11 cellular contexts compared by ENCODE assay signal in the genomic region with DNA sequence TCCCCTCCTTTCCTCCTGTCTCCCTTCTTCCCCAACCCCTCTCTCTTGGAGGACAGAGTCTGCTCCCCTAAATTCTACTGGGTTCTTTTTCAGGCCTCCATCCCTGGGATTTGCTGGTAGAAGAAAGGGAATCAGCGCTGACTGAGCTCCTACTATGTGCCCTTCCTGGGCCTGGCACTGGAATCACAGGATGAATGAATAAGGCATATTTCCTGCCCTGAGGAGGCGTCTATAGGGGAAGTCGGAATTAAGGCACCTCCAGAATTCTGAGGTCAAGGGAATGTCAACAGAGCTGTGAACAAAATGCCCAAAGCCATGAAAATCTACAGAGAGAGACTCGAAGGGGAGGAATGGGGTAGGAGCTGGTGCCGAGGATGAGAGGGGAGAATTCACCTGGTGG. TPM values are rescaled to one million over a fixed set of nuclear protein-coding genes. Genes with fewer than 3 reads are reported as not detected.
DNase-seq lines count a peak whose midpoint lies in the region; ATAC-seq and TF ChIP-seq lines count a peak whose summit lies in the region.
"Had no signal": no experiment of that assay in that cellular context is flagged by ENCODE, and none has a peak within 500 bp of the region (broad histone marks: within the 10 kb centered on the region; RNA-seq: fewer than 3 reads in every experiment).

No MANE protein-coding gene starts in this region.

- H3K4me3 Mint-ChIP-seq in T-helper 17 cell (peak overlapping the region; percentile 75), glutamatergic neuron (ENCODE audit: unreplicated experiment) (peak overlapping the region; percentile 26), WTC11 (no peak overlapping the region)

- TF ChIP-seq CTCF in GM12864 (IDR thresholded peaks at IDR 0.05; ENCODE audit: low read depth, low read length, missing control alignments) (no peak), glutamatergic neuron (IDR thresholded peaks at IDR 0.05; ENCODE audit: partially characterized antibody, unreplicated experiment) (no peak), WTC11 (IDR thresholded peaks at IDR 0.05) (no peak)

- ATAC-seq in T-helper 17 cell (no peak), WTC11 (no peak), left lobe of liver (no peak), HG03045 (IDR thresholded peaks at IDR 0.05; ENCODE audit: unreplicated experiment) (no peak)

- H3K36me3 ChIP-seq in skeletal muscle tissue (ENCODE audit: control insufficient read depth in 3 of 3, insufficient read depth in 3 of 3, low read length in 3 of 3) = no peaks in the 10 kb centered on the region

- peaks cover 69 to 78% (median 76%) of the 10 kb centered on the region in 3 donors for H3K4me1 ChIP-seq in skeletal muscle tissue (ENCODE audit: control insufficient read depth in 3 of 3, insufficient read depth in 3 of 3, low read length in 3 of 3)

- no peaks in the 10 kb centered on the region for H3K9me3 ChIP-seq in T-helper 17 cell (ENCODE audit: control insufficient read depth, low read length, poor library complexity, severe bottlenecking)
- no peaks in the 10 kb centered on the region for H3K9me3 ChIP-seq in skeletal muscle tissue (ENCODE audit: control insufficient read depth in 3 of 3, low read length in 3 of 3)

- H3K4me3 ChIP-seq in GM12864 (ENCODE audit: low read depth, low read length) (peak overlapping the region; percentile 36), skeletal muscle tissue (ENCODE audit: low read length in 3 of 3) (peak overlapping the region in 2 of 3 donors; percentile 16 to 20)

- H3K4me1 Mint-ChIP-seq in T-helper 17 cell = peaks cover 57% of the 10 kb centered on the region
- peaks cover 72% of the 10 kb centered on the region for H3K4me1 Mint-ChIP-seq in glutamatergic neuron (ENCODE audit: low read depth, unreplicated experiment)
- peaks cover 55% of the 10 kb centered on the region for H3K4me1 Mint-ChIP-seq in WTC11

- CTCF ChIA-PET in WTC11 (lab: Charles Lee) = interaction anchor here (1.0 to 6.8 kb wide), 8 partner anchors 15 to 248 kb away, joined by 3 to 78 read pairs (median 4); no protein-coding TSS in a partner anchor

- no peak for DNase-seq in GM12864 (ENCODE audit: low read depth)
- DNase-seq in T-helper 17 cell = no peak
- no peak for DNase-seq in glutamatergic neuron
- no peak for DNase-seq in WTC11 (ENCODE audit: low spot score)
- no peak for DNase-seq in left lobe of liver (ENCODE audit: low spot score)
- DNase-seq in pons (ENCODE audit: low spot score) = no peak

- H3K27me3 ChIP-seq in skeletal muscle tissue (ENCODE audit: control insufficient read depth in 3 of 3, insufficient read depth in 3 of 3, low read length in 3 of 3) = no peaks in the 10 kb centered on the region

- peak overlapping the region; percentile 94 for H3K27ac ChIP-seq in skeletal muscle tissue (ENCODE audit: low read depth, low read length)

- peaks cover 6% of the 10 kb centered on the region for H3K9me3 Mint-ChIP-seq in glutamatergic neuron (ENCODE audit: unreplicated experiment)
- no peaks in the 10 kb centered on the region for H3K9me3 Mint-ChIP-seq in WTC11

- H3K9ac ChIP-seq in skeletal muscle tissue (ENCODE audit: low read depth in 1 of 3, low read length in 3 of 3) = peak overlapping the region; percentile 34 to 71 (median 65)

- POLR2A ChIA-PET in WTC11 (lab: Charles Lee) = no interaction called here

- H3K36me3 Mint-ChIP-seq in T-helper 17 cell (ENCODE audit: low read depth) (no peaks in the 10 kb centered on the region), glutamatergic neuron (ENCODE audit: unreplicated experiment) (no peaks in the 10 kb centered on the region), WTC11 (no peaks in the 10 kb centered on the region)

- H3K27ac Mint-ChIP-seq in T-helper 17 cell = peak overlapping the region; percentile 100
- peak overlapping the region; percentile 91 for H3K27ac Mint-ChIP-seq in glutamatergic neuron (ENCODE audit: unreplicated experiment)
- no peak overlapping the region for H3K27ac Mint-ChIP-seq in WTC11

- H3K27me3 Mint-ChIP-seq in T-helper 17 cell = no peaks in the 10 kb centered on the region
- H3K27me3 Mint-ChIP-seq in glutamatergic neuron (ENCODE audit: unreplicated experiment) = peaks cover 8% of the 10 kb centered on the region
- H3K27me3 Mint-ChIP-seq in WTC11 (ENCODE audit: low read depth) = peaks cover 49% of the 10 kb centered on the region

TF ChIP-seq in WTC11, 78 proteins besides CTCF, POLR2A, EP300 and RAD21 (continues in another document):
- TF ChIP-seq PRRX2 (CRISPR knock-in tag; IDR thresholded peaks at IDR 0.05) (no peak), ZBTB21 (CRISPR knock-in tag; IDR thresholded peaks at IDR 0.05; ENCODE audit: borderline replicate concordance) (no peak), FOXP1 (CRISPR knock-in tag; IDR thresholded peaks at IDR 0.05; ENCODE audit: borderline replicate concordance) (no peak), NR1H2 (CRISPR knock-in tag; IDR thresholded peaks at IDR 0.05) (no peak), GRHL2 (CRISPR knock-in tag; IDR thresholded peaks at IDR 0.05; ENCODE audit: insufficient replicate concordance, severe bottlenecking) (no peak), SP1 (CRISPR knock-in tag; conservative IDR thresholded peaks at IDR 0.05) (no peak), ZNF671 (CRISPR knock-in tag; IDR thresholded peaks at IDR 0.05) (no peak), ZNF263 (CRISPR knock-in tag; IDR thresholded peaks at IDR 0.05; ENCODE audit: low read depth) (no peak), SMAD3 (CRISPR knock-in tag; IDR thresholded peaks at IDR 0.05; ENCODE audit: borderline replicate concordance) (no peak)
- TF ChIP-seq, protein P1, sequence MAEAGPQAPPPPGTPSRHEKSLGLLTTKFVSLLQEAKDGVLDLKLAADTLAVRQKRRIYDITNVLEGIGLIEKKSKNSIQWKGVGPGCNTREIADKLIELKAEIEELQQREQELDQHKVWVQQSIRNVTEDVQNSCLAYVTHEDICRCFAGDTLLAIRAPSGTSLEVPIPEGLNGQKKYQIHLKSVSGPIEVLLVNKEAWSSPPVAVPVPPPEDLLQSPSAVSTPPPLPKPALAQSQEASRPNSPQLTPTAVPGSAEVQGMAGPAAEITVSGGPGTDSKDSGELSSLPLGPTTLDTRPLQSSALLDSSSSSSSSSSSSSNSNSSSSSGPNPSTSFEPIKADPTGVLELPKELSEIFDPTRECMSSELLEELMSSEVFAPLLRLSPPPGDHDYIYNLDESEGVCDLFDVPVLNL (CRISPR knock-in tag; IDR thresholded peaks at IDR 0.05; ENCODE audit: borderline replicate concordance, low read depth) = no peak
- TF ChIP-seq, protein P2, sequence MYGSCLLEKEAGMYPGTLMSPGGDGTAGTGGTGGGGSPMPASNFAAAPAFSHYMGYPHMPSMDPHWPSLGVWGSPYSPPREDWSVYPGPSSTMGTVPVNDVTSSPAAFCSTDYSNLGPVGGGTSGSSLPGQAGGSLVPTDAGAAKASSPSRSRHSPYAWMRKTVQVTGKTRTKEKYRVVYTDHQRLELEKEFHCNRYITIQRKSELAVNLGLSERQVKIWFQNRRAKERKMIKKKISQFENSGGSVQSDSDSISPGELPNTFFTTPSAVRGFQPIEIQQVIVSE (CRISPR knock-in tag; IDR thresholded peaks at IDR 0.05; ENCODE audit: borderline replicate concordance) = no peak
- TF ChIP-seq, protein P3, sequence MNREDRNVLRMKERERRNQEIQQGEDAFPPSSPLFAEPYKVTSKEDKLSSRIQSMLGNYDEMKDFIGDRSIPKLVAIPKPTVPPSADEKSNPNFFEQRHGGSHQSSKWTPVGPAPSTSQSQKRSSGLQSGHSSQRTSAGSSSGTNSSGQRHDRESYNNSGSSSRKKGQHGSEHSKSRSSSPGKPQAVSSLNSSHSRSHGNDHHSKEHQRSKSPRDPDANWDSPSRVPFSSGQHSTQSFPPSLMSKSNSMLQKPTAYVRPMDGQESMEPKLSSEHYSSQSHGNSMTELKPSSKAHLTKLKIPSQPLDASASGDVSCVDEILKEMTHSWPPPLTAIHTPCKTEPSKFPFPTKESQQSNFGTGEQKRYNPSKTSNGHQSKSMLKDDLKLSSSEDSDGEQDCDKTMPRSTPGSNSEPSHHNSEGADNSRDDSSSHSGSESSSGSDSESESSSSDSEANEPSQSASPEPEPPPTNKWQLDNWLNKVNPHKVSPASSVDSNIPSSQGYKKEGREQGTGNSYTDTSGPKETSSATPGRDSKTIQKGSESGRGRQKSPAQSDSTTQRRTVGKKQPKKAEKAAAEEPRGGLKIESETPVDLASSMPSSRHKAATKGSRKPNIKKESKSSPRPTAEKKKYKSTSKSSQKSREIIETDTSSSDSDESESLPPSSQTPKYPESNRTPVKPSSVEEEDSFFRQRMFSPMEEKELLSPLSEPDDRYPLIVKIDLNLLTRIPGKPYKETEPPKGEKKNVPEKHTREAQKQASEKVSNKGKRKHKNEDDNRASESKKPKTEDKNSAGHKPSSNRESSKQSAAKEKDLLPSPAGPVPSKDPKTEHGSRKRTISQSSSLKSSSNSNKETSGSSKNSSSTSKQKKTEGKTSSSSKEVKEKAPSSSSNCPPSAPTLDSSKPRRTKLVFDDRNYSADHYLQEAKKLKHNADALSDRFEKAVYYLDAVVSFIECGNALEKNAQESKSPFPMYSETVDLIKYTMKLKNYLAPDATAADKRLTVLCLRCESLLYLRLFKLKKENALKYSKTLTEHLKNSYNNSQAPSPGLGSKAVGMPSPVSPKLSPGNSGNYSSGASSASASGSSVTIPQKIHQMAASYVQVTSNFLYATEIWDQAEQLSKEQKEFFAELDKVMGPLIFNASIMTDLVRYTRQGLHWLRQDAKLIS (CRISPR knock-in tag; IDR thresholded peaks at IDR 0.05; ENCODE audit: borderline replicate concordance) = no peak

RNA-seq across cellular contexts. Expression of a gene that starts 17.4 kb away (rescaled TPM):
- 100 to 1,000 TPM; 584 to 606 TPM for total RNA-seq in T-helper 17 cell
- 88.6 TPM for total RNA-seq in glutamatergic neuron (ENCODE audit: unreplicated experiment)
- total RNA-seq in skeletal muscle tissue = 32.4 TPM
- total RNA-seq in WTC11 (2021) = 13.5 to 19.4 TPM (median 15.4 TPM) in 3 replicates
- total RNA-seq in left lobe of liver = 2.8 TPM

RNA-seq across cellular contexts. Expression of a gene that starts 58.4 kb away (rescaled TPM):
- total RNA-seq in T-helper 17 cell = 1 to 10 TPM in 1 of 2 donors, under 1 TPM in 1; 0.13 to 1.0 TPM
- total RNA-seq in glutamatergic neuron (ENCODE audit: unreplicated experiment) = 0.10 TPM
- under 0.01 TPM for total RNA-seq in skeletal muscle tissue
- total RNA-seq in WTC11 (2021) = 0.15 to 0.39 TPM (median 0.21 TPM) in 3 replicates
- total RNA-seq in left lobe of liver = 0.28 TPM
- total RNA-seq: epithelial cell of proximal tubule, G401, HT1080 had no signal
